29 cellular contexts compared by ENCODE assay signal in the genomic region with DNA sequence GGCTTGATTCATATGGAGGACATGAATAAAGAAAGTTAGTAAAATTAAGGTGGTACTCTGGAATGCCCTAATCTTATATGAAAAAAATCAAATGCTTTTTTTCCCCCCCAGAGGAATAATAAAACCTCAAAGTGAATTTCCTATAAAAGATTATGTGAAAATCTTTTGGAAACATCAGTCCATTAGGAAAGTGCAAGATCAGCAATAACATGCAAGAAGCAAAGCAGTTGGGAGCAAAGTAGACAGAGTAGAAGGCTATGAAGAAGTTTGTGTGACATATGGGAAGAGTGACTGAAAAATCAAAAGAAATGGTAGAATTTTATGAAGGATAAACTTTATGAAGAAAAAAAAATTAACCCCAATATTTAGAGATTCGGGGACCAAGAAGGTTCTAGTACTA.
"Had no signal": no experiment of that assay in that cellular context is flagged by ENCODE, and none has a peak within 500 bp of the region (broad histone marks: within the 10 kb centered on the region; RNA-seq: fewer than 3 reads in every experiment).

No MANE protein-coding gene starts in this region.

- H3K36me3 ChIP-seq: neural progenitor cell, ovary, spleen, suprapubic skin, tibial artery, transverse colon, vagina had no signal

- H3K4me1 ChIP-seq: parathyroid adenoma, psoas muscle, spleen, suprapubic skin, testis, tibial artery, transverse colon, vagina had no signal

- H3K79me2 ChIP-seq: parathyroid adenoma had no signal

- FAIRE-seq: urothelium cell line had no signal

- ATAC-seq: naive thymus-derived CD4-positive, alpha-beta T cell; natural killer cell; psoas muscle; right cardiac atrium; sciatic nerve; stimulated activated memory B cell treated with anti-CD40 and anti-IgM and Interleukin-4, amounts not matched to agents 10 μg/mL and 1 μg/mL and 100 μg/mL, for 72 hours; stimulated activated naive CD8-positive, alpha-beta T cell treated with anti-CD3 and anti-CD28 coated beads, Interleukin-15, amount 100 ng/mL, for 72 hours; stimulated activated naive CD8-positive, alpha-beta T cell treated with anti-CD3 and anti-CD28 coated beads, Interleukin-15, Interleukin-2, amounts not matched to agents 100 U/mL and 50 U/mL, for 24 hours had no signal

- H3K4me3 ChIP-seq: neural progenitor cell, ovary, psoas muscle, skin epidermis, smooth muscle cell, spleen, suprapubic skin, testis, tibial artery, transverse colon, vagina had no signal

- H3K4me2 ChIP-seq: neural progenitor cell, smooth muscle cell had no signal

- H3K27ac ChIP-seq: neural progenitor cell, ovary, parathyroid adenoma, psoas muscle, skin epidermis, spleen, suprapubic skin, testis, tibial artery, transverse colon, vagina had no signal

- H3K9ac ChIP-seq: neural progenitor cell, parathyroid adenoma had no signal

- H3K9me3 ChIP-seq: ovary, psoas muscle, spleen, suprapubic skin, testis, tibial artery, transverse colon, vagina had no signal

- H2AFZ ChIP-seq: neural progenitor cell, parathyroid adenoma had no signal

- H3K27me3 ChIP-seq: neural progenitor cell, ovary, spleen, suprapubic skin, testis, tibial artery, transverse colon, vagina had no signal

- DNase-seq: naive thymus-derived CD4-positive, alpha-beta T cell; natural killer cell; occipital lobe; ovary; posterior cingulate gyrus; psoas muscle; right cardiac atrium; spleen; stimulated activated CD4-positive, alpha-beta T cell treated with anti-CD3 and anti-CD28 coated beads, Interleukin-12 subunit alpha, Interleukin-12 subunit beta, amount 100 ng/mL, for 4 hours; stimulated activated CD4-positive, alpha-beta T cell treated with anti-CD3 and anti-CD28 coated beads, Interleukin-1b, Interleukin-23, amount 100 ng/mL, for 48 hours; stimulated activated CD4-positive, alpha-beta T cell treated with anti-CD3 and anti-CD28 coated beads, Interleukin-4, amount 100 ng/mL, for 1 hour; stimulated activated CD4-positive, alpha-beta T cell treated with anti-CD3 and anti-CD28 coated beads, Interleukin-4, amount 100 ng/mL, for 4 hours; stimulated activated CD8-positive, alpha-beta memory T cell treated with anti-CD3 and anti-CD28 coated beads, Interleukin-4, amount 100 ng/mL, for 48 hours; stimulated activated naive CD4-positive, alpha-beta T cell; stimulated activated naive CD8-positive, alpha-beta T cell treated with anti-CD3 and anti-CD28 coated beads, Interleukin-15, amount 100 ng/mL, for 72 hours; stimulated activated naive CD8-positive, alpha-beta T cell treated with anti-CD3 and anti-CD28 coated beads, Interleukin-15, Interleukin-2, amounts not matched to agents 100 U/mL and 50 U/mL, for 24 hours; substantia nigra; testis; tibial artery; transverse colon had no signal
